In the genomic region with DNA sequence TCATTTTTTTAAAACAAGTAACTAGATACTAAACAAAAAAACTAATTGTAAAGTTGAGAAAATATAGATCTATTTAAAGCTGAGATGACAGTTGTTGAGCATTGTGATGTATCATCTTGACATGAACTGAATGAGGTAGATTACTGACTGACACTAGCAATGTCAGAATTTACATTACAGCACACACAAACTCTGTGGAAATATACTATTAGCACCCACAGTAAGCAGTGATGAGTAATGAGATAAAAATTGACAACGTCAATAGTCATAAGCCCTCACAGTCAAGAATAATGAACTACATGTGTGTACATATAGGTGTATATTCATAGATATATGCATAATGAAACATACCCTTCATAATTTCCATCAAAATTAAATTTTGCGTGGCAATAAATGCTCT, we compare ENCODE assay signal across 32 cellular contexts.
A peak's percentile ranks its signal among the peaks of the same experiment; 100 is the strongest.
DNase-seq lines count a peak whose midpoint lies in the region; ATAC-seq and TF ChIP-seq lines count a peak whose summit lies in the region.
"Had no signal": no experiment of that assay in that cellular context is flagged by ENCODE, and none has a peak within 500 bp of the region (broad histone marks: within the 10 kb centered on the region; RNA-seq: fewer than 3 reads in every experiment).

No MANE protein-coding gene starts in this region.

- H3K4me3 Mint-ChIP-seq in CD8-positive, alpha-beta memory T cell, result no peak overlapping the region
- H3K4me3 Mint-ChIP-seq: activated B cell treated with CpG ODN at 0.5 μM for 24 hours; activated T-helper 1 cell treated with anti-CD3 and anti-CD28 coated beads, Interleukin-12 subunit alpha, Interleukin-12 subunit beta, Interleukin-2, Interleukin-4 antibody, amounts not matched to agents 30 ng/mL and 10 ng/mL and 1 ng/mL, durations not matched to agents 14 hours and 24 hours and 36 hours; effector memory CD8-positive, alpha-beta T cell; immature natural killer cell; memory B cell; stimulated activated naive CD8-positive, alpha-beta T cell treated with anti-CD3 and anti-CD28 coated beads, Interleukin-15, amount 100 ng/mL, for 72 hours; T-cell had no signal

- H3K36me3 Mint-ChIP-seq in CD8-positive, alpha-beta memory T cell, result no peaks in the 10 kb centered on the region
- H3K36me3 Mint-ChIP-seq: immature natural killer cell, memory B cell, T-cell had no signal

- POLR2A ChIA-PET in CD8-positive, alpha-beta memory T cell (lab: Charles Lee), result no interaction called here

- DNase-seq in ACHN (peak; percentile 21), HT1080 (ENCODE audit: low read depth) (peak; percentile 34), brain microvascular endothelial cell (peak; percentile 9), kidney tubule cell (ENCODE audit: low spot score) (peak; percentile 1)
- DNase-seq in activated naive CD4-positive, alpha-beta T cell (lab: John Stamatoyannopoulos, UW), result no peak
- no peak for DNase-seq in CD8-positive, alpha-beta memory T cell
- DNase-seq: activated B cell treated with CpG ODN at 0.5 μM for 24 hours; activated CD4-positive, alpha-beta T cell treated with anti-CD3 and anti-CD28 coated beads, Interleukin-2, amount 50 U/mL, for 4 hours; activated naive CD4-positive, alpha-beta T cell treated with anti-CD3 and anti-CD28 coated beads, Interleukin-2, amount 50 U/mL, for 16 hours; amygdala; COR-L47; DMS79 treated with DMSO at 0.1 percent for 48 hours; effector memory CD8-positive, alpha-beta T cell; hypothalamus; immature natural killer cell; NCI-H1092 treated with DMSO at 0.1 percent for 48 hours; NCI-H187; NCI-H2171 treated with DMSO at 0.1 percent for 48 hours; NCI-H526; psoas muscle; stimulated activated naive CD8-positive, alpha-beta T cell treated with anti-CD3 and anti-CD28 coated beads, Interleukin-15, amount 100 ng/mL, for 72 hours; T-cell had no signal

- in situ Hi-C loops in ACHN (cut with HindIII; ENCODE audit: low pct_ligation_motif_present, low pct_unique_long_range_greater_than_20kb, low sequenced_read_pairs), result no loop called here
- in situ Hi-C loops in brain microvascular endothelial cell (cut with HindIII; ENCODE audit: low pct_ligation_motif_present, low sequenced_read_pairs), result no loop called here

- no peak for TF ChIP-seq CTCF in brain microvascular endothelial cell (IDR thresholded peaks at IDR 0.05; ENCODE audit: low read depth, low read length, missing control alignments)

- no peak for ATAC-seq in HG03457 (IDR thresholded peaks at IDR 0.05; ENCODE audit: unreplicated experiment)
- ATAC-seq in HG03460 (IDR thresholded peaks at IDR 0.05; ENCODE audit: unreplicated experiment), result no peak
- ATAC-seq: effector memory CD8-positive, alpha-beta T cell; esophagus mucosa; left lobe of liver; psoas muscle; stimulated activated naive CD8-positive, alpha-beta T cell treated with anti-CD3 and anti-CD28 coated beads, Interleukin-15, amount 100 ng/mL, for 72 hours; T-cell had no signal

- no peaks in the 10 kb centered on the region for H3K4me1 Mint-ChIP-seq in CD8-positive, alpha-beta memory T cell
- H3K4me1 Mint-ChIP-seq: activated B cell treated with CpG ODN at 0.5 μM for 24 hours; immature natural killer cell; memory B cell; stimulated activated naive CD8-positive, alpha-beta T cell treated with anti-CD3 and anti-CD28 coated beads, Interleukin-15, amount 100 ng/mL, for 72 hours; T-cell had no signal

- H3K9me3 Mint-ChIP-seq in CD8-positive, alpha-beta memory T cell, result no peaks in the 10 kb centered on the region
- H3K9me3 Mint-ChIP-seq: activated B cell treated with CpG ODN at 0.5 μM for 24 hours; activated T-helper 1 cell treated with anti-CD3 and anti-CD28 coated beads, Interleukin-12 subunit alpha, Interleukin-12 subunit beta, Interleukin-2, Interleukin-4 antibody, amounts not matched to agents 30 ng/mL and 10 ng/mL and 1 ng/mL, durations not matched to agents 14 hours and 24 hours and 36 hours; effector memory CD8-positive, alpha-beta T cell; immature natural killer cell; T-cell had no signal

- CTCF ChIA-PET in CD8-positive, alpha-beta memory T cell (lab: Charles Lee), result no interaction called here

- no peaks in the 10 kb centered on the region for H3K9me3 ChIP-seq in CD8-positive, alpha-beta memory T cell (ENCODE audit: low read length)
- H3K9me3 ChIP-seq: BLaER1, psoas muscle had no signal

- peaks cover 0 to 9% of the 10 kb centered on the region in 2 donors for H3K27me3 Mint-ChIP-seq in CD8-positive, alpha-beta memory T cell
- H3K27me3 Mint-ChIP-seq: activated B cell treated with CpG ODN at 0.5 μM for 24 hours; memory B cell; stimulated activated naive CD8-positive, alpha-beta T cell treated with anti-CD3 and anti-CD28 coated beads, Interleukin-15, amount 100 ng/mL, for 72 hours; T-cell had no signal

- H3K36me3 ChIP-seq in brain microvascular endothelial cell (replicated peaks), result no peaks in the 10 kb centered on the region
- no peaks in the 10 kb centered on the region for H3K36me3 ChIP-seq in CD8-positive, alpha-beta memory T cell (ENCODE audit: insufficient read depth, low read length)
- H3K36me3 ChIP-seq: BLaER1, cardiac muscle cell had no signal

- H3K4me3 ChIP-seq in brain microvascular endothelial cell (ENCODE audit: low read depth, low read length), result no peak overlapping the region
- no peak overlapping the region for H3K4me3 ChIP-seq in CD8-positive, alpha-beta memory T cell (ENCODE audit: low read length)
- H3K4me3 ChIP-seq: BLaER1, cardiac muscle cell, coronary artery, psoas muscle, skin epidermis had no signal

- H3K4me1 ChIP-seq in CD8-positive, alpha-beta memory T cell (ENCODE audit: insufficient read depth, low read length), result no peaks in the 10 kb centered on the region
- H3K4me1 ChIP-seq: BLaER1, psoas muscle had no signal

- no peak overlapping the region for H3K27ac ChIP-seq in brain microvascular endothelial cell
- no peak overlapping the region for H3K27ac ChIP-seq in CD8-positive, alpha-beta memory T cell (ENCODE audit: low read depth, low read length)
- H3K27ac ChIP-seq: BLaER1, cardiac muscle cell, coronary artery, psoas muscle, skin epidermis had no signal

- H3K27ac Mint-ChIP-seq in CD8-positive, alpha-beta memory T cell, result no peak overlapping the region
- H3K27ac Mint-ChIP-seq: activated B cell treated with CpG ODN at 0.5 μM for 24 hours; activated T-helper 1 cell treated with anti-CD3 and anti-CD28 coated beads, Interleukin-12 subunit alpha, Interleukin-12 subunit beta, Interleukin-2, Interleukin-4 antibody, amounts not matched to agents 30 ng/mL and 10 ng/mL and 1 ng/mL, durations not matched to agents 14 hours and 24 hours and 36 hours; effector memory CD8-positive, alpha-beta T cell; immature natural killer cell; memory B cell; stimulated activated naive CD8-positive, alpha-beta T cell treated with anti-CD3 and anti-CD28 coated beads, Interleukin-15, amount 100 ng/mL, for 72 hours; T-cell had no signal

- no peaks in the 10 kb centered on the region for H3K27me3 ChIP-seq in brain microvascular endothelial cell (replicated peaks)
- H3K27me3 ChIP-seq in CD8-positive, alpha-beta memory T cell (ENCODE audit: insufficient read depth, low read length, poor library complexity, severe bottlenecking), result no peaks in the 10 kb centered on the region
- H3K27me3 ChIP-seq: BLaER1, cardiac muscle cell had no signal

Comparison
In these comparisons a context has a peak if more than half of its experiments do, and no peak if none do; other contexts are left out.
1. DNase-seq: peak in ACHN (single experiment), HT1080 (single experiment), brain microvascular endothelial cell (single experiment) and kidney tubule cell (single experiment); none in activated naive CD4-positive, alpha-beta T cell (0 of 4) and CD8-positive, alpha-beta memory T cell (0 of 5).